1 cellular context compared by ENCODE assay signal in the genomic region with DNA sequence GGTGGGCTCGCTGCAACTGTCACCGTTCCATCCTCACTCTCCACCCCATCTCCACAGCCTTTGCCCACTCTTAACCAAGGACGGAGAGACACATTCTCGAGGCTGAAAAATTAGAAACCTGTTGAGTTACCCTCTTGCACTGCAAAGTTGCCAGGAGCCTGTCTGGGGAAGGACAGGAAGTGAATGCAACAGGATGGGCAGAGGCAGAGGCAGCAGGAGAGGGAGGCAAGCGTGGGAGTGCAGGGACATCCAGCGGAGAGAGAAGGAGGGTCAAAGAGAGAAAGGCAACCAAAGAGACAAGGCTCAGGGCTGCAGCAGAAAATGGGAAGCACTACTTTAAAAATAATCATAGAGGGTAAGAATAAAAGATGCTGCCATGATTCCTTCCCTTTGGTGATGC.
TF ChIP-seq lines count a peak whose summit lies in the region.

No MANE protein-coding gene starts in this region.

TF ChIP-seq in H1, 55 proteins besides CTCF, POLR2A, EP300 and RAD21 (continued from another document):
- TF ChIP-seq, protein P1, sequence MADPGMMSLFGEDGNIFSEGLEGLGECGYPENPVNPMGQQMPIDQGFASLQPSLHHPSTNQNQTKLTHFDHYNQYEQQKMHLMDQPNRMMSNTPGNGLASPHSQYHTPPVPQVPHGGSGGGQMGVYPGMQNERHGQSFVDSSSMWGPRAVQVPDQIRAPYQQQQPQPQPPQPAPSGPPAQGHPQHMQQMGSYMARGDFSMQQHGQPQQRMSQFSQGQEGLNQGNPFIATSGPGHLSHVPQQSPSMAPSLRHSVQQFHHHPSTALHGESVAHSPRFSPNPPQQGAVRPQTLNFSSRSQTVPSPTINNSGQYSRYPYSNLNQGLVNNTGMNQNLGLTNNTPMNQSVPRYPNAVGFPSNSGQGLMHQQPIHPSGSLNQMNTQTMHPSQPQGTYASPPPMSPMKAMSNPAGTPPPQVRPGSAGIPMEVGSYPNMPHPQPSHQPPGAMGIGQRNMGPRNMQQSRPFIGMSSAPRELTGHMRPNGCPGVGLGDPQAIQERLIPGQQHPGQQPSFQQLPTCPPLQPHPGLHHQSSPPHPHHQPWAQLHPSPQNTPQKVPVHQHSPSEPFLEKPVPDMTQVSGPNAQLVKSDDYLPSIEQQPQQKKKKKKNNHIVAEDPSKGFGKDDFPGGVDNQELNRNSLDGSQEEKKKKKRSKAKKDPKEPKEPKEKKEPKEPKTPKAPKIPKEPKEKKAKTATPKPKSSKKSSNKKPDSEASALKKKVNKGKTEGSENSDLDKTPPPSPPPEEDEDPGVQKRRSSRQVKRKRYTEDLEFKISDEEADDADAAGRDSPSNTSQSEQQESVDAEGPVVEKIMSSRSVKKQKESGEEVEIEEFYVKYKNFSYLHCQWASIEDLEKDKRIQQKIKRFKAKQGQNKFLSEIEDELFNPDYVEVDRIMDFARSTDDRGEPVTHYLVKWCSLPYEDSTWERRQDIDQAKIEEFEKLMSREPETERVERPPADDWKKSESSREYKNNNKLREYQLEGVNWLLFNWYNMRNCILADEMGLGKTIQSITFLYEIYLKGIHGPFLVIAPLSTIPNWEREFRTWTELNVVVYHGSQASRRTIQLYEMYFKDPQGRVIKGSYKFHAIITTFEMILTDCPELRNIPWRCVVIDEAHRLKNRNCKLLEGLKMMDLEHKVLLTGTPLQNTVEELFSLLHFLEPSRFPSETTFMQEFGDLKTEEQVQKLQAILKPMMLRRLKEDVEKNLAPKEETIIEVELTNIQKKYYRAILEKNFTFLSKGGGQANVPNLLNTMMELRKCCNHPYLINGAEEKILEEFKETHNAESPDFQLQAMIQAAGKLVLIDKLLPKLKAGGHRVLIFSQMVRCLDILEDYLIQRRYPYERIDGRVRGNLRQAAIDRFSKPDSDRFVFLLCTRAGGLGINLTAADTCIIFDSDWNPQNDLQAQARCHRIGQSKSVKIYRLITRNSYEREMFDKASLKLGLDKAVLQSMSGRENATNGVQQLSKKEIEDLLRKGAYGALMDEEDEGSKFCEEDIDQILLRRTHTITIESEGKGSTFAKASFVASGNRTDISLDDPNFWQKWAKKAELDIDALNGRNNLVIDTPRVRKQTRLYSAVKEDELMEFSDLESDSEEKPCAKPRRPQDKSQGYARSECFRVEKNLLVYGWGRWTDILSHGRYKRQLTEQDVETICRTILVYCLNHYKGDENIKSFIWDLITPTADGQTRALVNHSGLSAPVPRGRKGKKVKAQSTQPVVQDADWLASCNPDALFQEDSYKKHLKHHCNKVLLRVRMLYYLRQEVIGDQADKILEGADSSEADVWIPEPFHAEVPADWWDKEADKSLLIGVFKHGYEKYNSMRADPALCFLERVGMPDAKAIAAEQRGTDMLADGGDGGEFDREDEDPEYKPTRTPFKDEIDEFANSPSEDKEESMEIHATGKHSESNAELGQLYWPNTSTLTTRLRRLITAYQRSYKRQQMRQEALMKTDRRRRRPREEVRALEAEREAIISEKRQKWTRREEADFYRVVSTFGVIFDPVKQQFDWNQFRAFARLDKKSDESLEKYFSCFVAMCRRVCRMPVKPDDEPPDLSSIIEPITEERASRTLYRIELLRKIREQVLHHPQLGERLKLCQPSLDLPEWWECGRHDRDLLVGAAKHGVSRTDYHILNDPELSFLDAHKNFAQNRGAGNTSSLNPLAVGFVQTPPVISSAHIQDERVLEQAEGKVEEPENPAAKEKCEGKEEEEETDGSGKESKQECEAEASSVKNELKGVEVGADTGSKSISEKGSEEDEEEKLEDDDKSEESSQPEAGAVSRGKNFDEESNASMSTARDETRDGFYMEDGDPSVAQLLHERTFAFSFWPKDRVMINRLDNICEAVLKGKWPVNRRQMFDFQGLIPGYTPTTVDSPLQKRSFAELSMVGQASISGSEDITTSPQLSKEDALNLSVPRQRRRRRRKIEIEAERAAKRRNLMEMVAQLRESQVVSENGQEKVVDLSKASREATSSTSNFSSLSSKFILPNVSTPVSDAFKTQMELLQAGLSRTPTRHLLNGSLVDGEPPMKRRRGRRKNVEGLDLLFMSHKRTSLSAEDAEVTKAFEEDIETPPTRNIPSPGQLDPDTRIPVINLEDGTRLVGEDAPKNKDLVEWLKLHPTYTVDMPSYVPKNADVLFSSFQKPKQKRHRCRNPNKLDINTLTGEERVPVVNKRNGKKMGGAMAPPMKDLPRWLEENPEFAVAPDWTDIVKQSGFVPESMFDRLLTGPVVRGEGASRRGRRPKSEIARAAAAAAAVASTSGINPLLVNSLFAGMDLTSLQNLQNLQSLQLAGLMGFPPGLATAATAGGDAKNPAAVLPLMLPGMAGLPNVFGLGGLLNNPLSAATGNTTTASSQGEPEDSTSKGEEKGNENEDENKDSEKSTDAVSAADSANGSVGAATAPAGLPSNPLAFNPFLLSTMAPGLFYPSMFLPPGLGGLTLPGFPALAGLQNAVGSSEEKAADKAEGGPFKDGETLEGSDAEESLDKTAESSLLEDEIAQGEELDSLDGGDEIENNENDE (IDR thresholded peaks at IDR 0.05; ENCODE audit: insufficient replicate concordance, low read length), result no peak
- TF ChIP-seq SP1 (IDR thresholded peaks at IDR 0.05; ENCODE audit: low read depth, low read length) (no peak), NRF1 (IDR thresholded peaks at IDR 0.05; ENCODE audit: low read depth, low read length) (no peak), RNF2 (IDR thresholded peaks at IDR 0.05; ENCODE audit: borderline replicate concordance, low read depth, low read length, missing control alignments, poor library complexity, severe bottlenecking) (no peak), SIRT6 (IDR thresholded peaks at IDR 0.05; ENCODE audit: low read length) (no peak), CBX5 (IDR thresholded peaks at IDR 0.05; ENCODE audit: low read depth, low read length) (no peak), CBX8 (IDR thresholded peaks at IDR 0.05; ENCODE audit: borderline replicate concordance, low read depth, low read length) (no peak), POLR2AphosphoS5 (IDR thresholded peaks at IDR 0.05; ENCODE audit: low read depth, low read length) (no peak), TCF12 (IDR thresholded peaks at IDR 0.05; ENCODE audit: low read depth, low read length) (no peak), JUND (IDR thresholded peaks at IDR 0.05; ENCODE audit: low read length) (no peak), RBBP5 (IDR thresholded peaks at IDR 0.05; ENCODE audit: borderline replicate concordance, low read depth, low read length) (no peak), CHD2 (IDR thresholded peaks at IDR 0.05; ENCODE audit: low read length) (no peak), BCL11A (IDR thresholded peaks at IDR 0.05; ENCODE audit: low read depth in 2 of 2, low read length in 2 of 2) (no peak), MAFK (IDR thresholded peaks at IDR 0.05; ENCODE audit: low read depth, low read length) (no peak)
- TF ChIP-seq, protein P2, sequence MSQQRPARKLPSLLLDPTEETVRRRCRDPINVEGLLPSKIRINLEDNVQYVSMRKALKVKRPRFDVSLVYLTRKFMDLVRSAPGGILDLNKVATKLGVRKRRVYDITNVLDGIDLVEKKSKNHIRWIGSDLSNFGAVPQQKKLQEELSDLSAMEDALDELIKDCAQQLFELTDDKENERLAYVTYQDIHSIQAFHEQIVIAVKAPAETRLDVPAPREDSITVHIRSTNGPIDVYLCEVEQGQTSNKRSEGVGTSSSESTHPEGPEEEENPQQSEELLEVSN (IDR thresholded peaks at IDR 0.05), result no peak
- TF ChIP-seq, protein P3, sequence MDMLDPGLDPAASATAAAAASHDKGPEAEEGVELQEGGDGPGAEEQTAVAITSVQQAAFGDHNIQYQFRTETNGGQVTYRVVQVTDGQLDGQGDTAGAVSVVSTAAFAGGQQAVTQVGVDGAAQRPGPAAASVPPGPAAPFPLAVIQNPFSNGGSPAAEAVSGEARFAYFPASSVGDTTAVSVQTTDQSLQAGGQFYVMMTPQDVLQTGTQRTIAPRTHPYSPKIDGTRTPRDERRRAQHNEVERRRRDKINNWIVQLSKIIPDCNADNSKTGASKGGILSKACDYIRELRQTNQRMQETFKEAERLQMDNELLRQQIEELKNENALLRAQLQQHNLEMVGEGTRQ (IDR thresholded peaks at IDR 0.05; ENCODE audit: low read length), result no peak
